8 cellular contexts compared by ENCODE assay signal in genomic region chr19:11382898-11383705, GRCh38. TPM values are rescaled to one million over a fixed set of nuclear protein-coding genes. Genes with fewer than 3 reads are reported as not detected.
A peak's percentile ranks its signal among the peaks of the same experiment; 100 is the strongest.
DNase-seq lines count a peak whose midpoint lies in the region; ATAC-seq and TF ChIP-seq lines count a peak whose summit lies in the region.

No MANE protein-coding gene starts in this region.

- peak overlapping the region; percentile 60 for H3K4me3 ChIP-seq in thoracic aorta

- no peaks in the 10 kb centered on the region for H3K27me3 ChIP-seq in thoracic aorta (replicated peaks; ENCODE audit: insufficient read depth)

- TF ChIP-seq CTCF in thoracic aorta (IDR thresholded peaks at IDR 0.05): peak; percentile 40

- no peaks in the 10 kb centered on the region for H3K9me3 ChIP-seq in thoracic aorta

- no peaks in the 10 kb centered on the region for H3K36me3 ChIP-seq in thoracic aorta

- peak overlapping the region in 1 of 2 donors; percentile 27 for H3K27ac ChIP-seq in thoracic aorta

- DNase-seq in DMS153 treated with DMSO at 0.1 percent for 48 hours (lab: John Stamatoyannopoulos, UW; ENCODE audit: unreplicated experiment) (peak; percentile 7), LHCN-M2 (ENCODE audit: low read depth) (peak; percentile 19), T-helper 9 cell (peak; percentile 18), dermis blood vessel endothelial cell (peak; percentile 58), lung microvascular endothelial cell (ENCODE audit: low read depth in 2 of 2) (peak; percentile 35 to 50), thoracic aorta (ENCODE audit: low spot score) (no peak), GOT3 (lab: John Stamatoyannopoulos, UW) (no peak)

- peaks cover 11 to 53% of the 10 kb centered on the region in 2 donors for H3K4me1 ChIP-seq in thoracic aorta (ENCODE audit: control insufficient read depth in 1 of 2, low read depth in 2 of 2)

- ATAC-seq in thoracic aorta (ENCODE audit: insufficient number of reproducible peaks, low FRiP score, low read depth) (no peak), HG02642 (IDR thresholded peaks at IDR 0.05; ENCODE audit: poor library complexity, unreplicated experiment) (no peak)

RNA-seq across cellular contexts. Expression of gene EPOR, which starts 1.0 kb away (rescaled TPM):
- total RNA-seq in LHCN-M2 (2014; rRNA removed) (7.7 and 8.3 TPM in 2 replicates), dermis blood vessel endothelial cell (6.0 and 8.2 TPM in 2 replicates), lung microvascular endothelial cell (5.0 and 5.8 TPM in 2 replicates), thoracic aorta (1 to 10 TPM; 5.6 to 7.1 TPM)
- 4.3 TPM for polyA plus RNA-seq in LHCN-M2 (2012)

RNA-seq across cellular contexts. Expression of gene SWSAP1, which starts 8.6 kb away (rescaled TPM):
- total RNA-seq in LHCN-M2 (2014; rRNA removed): 1.5 and 2.2 TPM in 2 replicates
- 1.3 TPM for polyA plus RNA-seq in LHCN-M2 (2012)
- 0.79 and 0.85 TPM in 2 replicates for total RNA-seq in dermis blood vessel endothelial cell
- 0.65 and 1.2 TPM in 2 replicates for total RNA-seq in lung microvascular endothelial cell
- total RNA-seq in thoracic aorta: 1 to 10 TPM; 1.2 to 1.5 TPM

RNA-seq across cellular contexts. Expression of gene PLPPR2, which starts 27.9 kb away (rescaled TPM):
- 25.1 and 31.7 TPM in 2 replicates for total RNA-seq in LHCN-M2 (2014; rRNA removed)
- 38.9 TPM for polyA plus RNA-seq in LHCN-M2 (2012)
- total RNA-seq in dermis blood vessel endothelial cell: 8.7 and 14.1 TPM in 2 replicates
- 6.5 and 6.9 TPM in 2 replicates for total RNA-seq in lung microvascular endothelial cell
- total RNA-seq in thoracic aorta: 10 to 100 TPM; 55.7 to 69.7 TPM

RNA-seq across cellular contexts. Expression of gene RGL3, which starts 36.0 kb away (rescaled TPM):
- total RNA-seq in LHCN-M2 (2014; rRNA removed): 3.2 and 5.6 TPM in 2 replicates
- polyA plus RNA-seq in LHCN-M2 (2012): 1.0 TPM
- 2.1 and 4.3 TPM in 2 replicates for total RNA-seq in dermis blood vessel endothelial cell
- 0.22 and 1.8 TPM in 2 replicates for total RNA-seq in lung microvascular endothelial cell
- 10 to 100 TPM; 43.6 to 47.4 TPM for total RNA-seq in thoracic aorta

RNA-seq across cellular contexts. Expression of gene CCDC159, which starts 36.8 kb away (rescaled TPM):
- total RNA-seq in LHCN-M2 (2014; rRNA removed) (2.8 and 3.6 TPM in 2 replicates), dermis blood vessel endothelial cell (7.8 and 10.4 TPM in 2 replicates), lung microvascular endothelial cell (3.9 and 6.2 TPM in 2 replicates), thoracic aorta (10 to 100 TPM; 15.1 to 21.8 TPM)
- polyA plus RNA-seq in LHCN-M2 (2012): 7.4 TPM

Comparison
In these comparisons a context has a peak if more than half of its experiments do, and no peak if none do; other contexts are left out.
1. DNase-seq: peak in DMS153 treated with DMSO at 0.1 percent for 48 hours (single experiment), LHCN-M2 (single experiment), T-helper 9 cell (single experiment), dermis blood vessel endothelial cell (single experiment) and lung microvascular endothelial cell (2 of 2); none in thoracic aorta (single experiment) and GOT3 (single experiment).